ENCODE assay signal across 20 cellular contexts in genomic region chr15:40232625-40233070, GRCh38. TPM values are rescaled to one million over a fixed set of nuclear protein-coding genes. Genes with fewer than 3 reads are reported as not detected.
A peak's percentile ranks its signal among the peaks of the same experiment; 100 is the strongest.
DNase-seq lines count a peak whose midpoint lies in the region; ATAC-seq and TF ChIP-seq lines count a peak whose summit lies in the region.
"Had no signal": no experiment of that assay in that cellular context is flagged by ENCODE, and none has a peak within 500 bp of the region (broad histone marks: within the 10 kb centered on the region; RNA-seq: fewer than 3 reads in every experiment).

No MANE protein-coding gene starts in this region.

- no peaks in the 10 kb centered on the region for H3K27me3 ChIP-seq in Karpas-422 (ENCODE audit: low read length)

- no peaks in the 10 kb centered on the region for H3K27me3 Mint-ChIP-seq in WTC11 (ENCODE audit: low read depth)

- no peaks in the 10 kb centered on the region for H3K9me2 ChIP-seq in Karpas-422 (replicated peaks; ENCODE audit: insufficient read depth, low read length)

- H3K27ac Mint-ChIP-seq in WTC11 = peak overlapping the region; percentile 63
- H3K27ac Mint-ChIP-seq: activated T-cell treated with anti-CD3 and anti-CD28 coated beads, Interleukin-2, amount 50 U/mL, for 72 hours; stimulated activated effector memory CD8-positive, alpha-beta T cell treated with anti-CD3 and anti-CD28 coated beads, Interleukin-12 subunit alpha, Interleukin-12 subunit beta, amount 100 ng/mL, for 72 hours; T-cell had no signal

- peaks cover 20% of the 10 kb centered on the region for H3K36me3 Mint-ChIP-seq in WTC11
- H3K36me3 Mint-ChIP-seq: stimulated activated effector memory CD8-positive, alpha-beta T cell treated with anti-CD3 and anti-CD28 coated beads, Interleukin-12 subunit alpha, Interleukin-12 subunit beta, amount 100 ng/mL, for 72 hours; T-cell had no signal

- H3K27ac ChIP-seq in Karpas-422 (ENCODE audit: low read length) = no peak overlapping the region

- H3K4me1 Mint-ChIP-seq in WTC11 = no peaks in the 10 kb centered on the region
- H3K4me1 Mint-ChIP-seq: stimulated activated effector memory CD8-positive, alpha-beta T cell treated with anti-CD3 and anti-CD28 coated beads, Interleukin-12 subunit alpha, Interleukin-12 subunit beta, amount 100 ng/mL, for 72 hours; T-cell had no signal

- H3K9me3 Mint-ChIP-seq in WTC11 = no peaks in the 10 kb centered on the region
- H3K9me3 Mint-ChIP-seq: activated T-cell treated with anti-CD3 and anti-CD28 coated beads, Interleukin-2, amount 50 U/mL, for 72 hours; stimulated activated effector memory CD8-positive, alpha-beta T cell treated with anti-CD3 and anti-CD28 coated beads, Interleukin-12 subunit alpha, Interleukin-12 subunit beta, amount 100 ng/mL, for 72 hours; T-cell had no signal

- no peak overlapping the region for H3K4me3 ChIP-seq in Karpas-422 (ENCODE audit: low read length)
- H3K4me3 ChIP-seq in fibroblast of villous mesenchyme (ENCODE audit: low read depth, low read length) = no peak overlapping the region

- CTCF ChIA-PET in WTC11 (lab: Charles Lee) = interaction anchor here (0.9 to 21.7 kb wide), 3 partner anchors 41 to 77 kb away, joined by 3 to 273 read pairs (median 15); no protein-coding TSS in a partner anchor

- H3K36me3 ChIP-seq in Karpas-422 (ENCODE audit: insufficient read depth, low read length) = no peaks in the 10 kb centered on the region

- H3K4me3 Mint-ChIP-seq in WTC11 = no peak overlapping the region
- H3K4me3 Mint-ChIP-seq: activated T-cell treated with anti-CD3 and anti-CD28 coated beads, Interleukin-2, amount 50 U/mL, for 72 hours; stimulated activated effector memory CD8-positive, alpha-beta T cell treated with anti-CD3 and anti-CD28 coated beads, Interleukin-12 subunit alpha, Interleukin-12 subunit beta, amount 100 ng/mL, for 72 hours; T-cell had no signal

- H4K20me1 ChIP-seq in Karpas-422 (ENCODE audit: insufficient read depth, low read depth, low read length) = no peaks in the 10 kb centered on the region

- H3K4me2 ChIP-seq in Karpas-422 (ENCODE audit: low read depth, low read length, poor library complexity, severe bottlenecking) = no peak overlapping the region

- peak; percentile 15; the same call in 1 of the 2 replicates for ATAC-seq in WTC11
- ATAC-seq in HG03521 (IDR thresholded peaks at IDR 0.05; ENCODE audit: unreplicated experiment) = no peak
- no peak for ATAC-seq in HG03039 (IDR thresholded peaks at IDR 0.05; ENCODE audit: unreplicated experiment)
- ATAC-seq: stimulated activated effector memory CD8-positive, alpha-beta T cell treated with anti-CD3 and anti-CD28 coated beads, Interleukin-12 subunit alpha, Interleukin-12 subunit beta, amount 100 ng/mL, for 72 hours; T-cell had no signal

- no peak overlapping the region for H2AFZ ChIP-seq in Karpas-422 (ENCODE audit: low read length)

- no peaks in the 10 kb centered on the region for H3K9me3 ChIP-seq in Karpas-422 (ENCODE audit: low read length)

- DNase-seq in AG08396 (ENCODE audit: low spot score) (peak; percentile 29), Karpas-422 (peak; percentile 42), WTC11 (ENCODE audit: low spot score) (no peak), fibroblast of villous mesenchyme (ENCODE audit: low read depth) (peak; percentile 4), inferior parietal cortex (ENCODE audit: extremely low spot score) (no peak), NCI-H526 (lab: John Stamatoyannopoulos, UW) (no peak)
- DNase-seq: activated CD4-positive, alpha-beta T cell treated with anti-CD3 and anti-CD28 coated beads, Interleukin-2, amount 50 U/mL, for 1 hour; activated T-cell treated with anti-CD3 and anti-CD28 coated beads, Interleukin-2, amount 50 U/mL, for 72 hours; dermis blood vessel endothelial cell; KG1; kidney; NCI-H2081 treated with DMSO at 0.1 percent for 48 hours; stimulated activated CD4-positive, alpha-beta T cell treated with anti-CD3 and anti-CD28 coated beads, Interleukin-2, amount 100 ng/mL, for 48 hours; T-cell had no signal

- POLR2A ChIA-PET in WTC11 (lab: Charles Lee) = no interaction called here

- H3K9ac ChIP-seq in Karpas-422 (ENCODE audit: low read length) = no peak overlapping the region

- peaks cover 28% of the 10 kb centered on the region for H3K4me1 ChIP-seq in Karpas-422 (ENCODE audit: low read length)

- TF ChIP-seq CTCF in WTC11 (IDR thresholded peaks at IDR 0.05) = no peak
- no peak for TF ChIP-seq CTCF in fibroblast of villous mesenchyme (IDR thresholded peaks at IDR 0.05; ENCODE audit: insufficient read depth, low read depth, low read length)

- H3K79me2 ChIP-seq in Karpas-422 (ENCODE audit: low read length) = no peaks in the 10 kb centered on the region

TF ChIP-seq in WTC11, 78 proteins besides CTCF, POLR2A, EP300 and RAD21:
- TF ChIP-seq CBFB (CRISPR knock-in tag; IDR thresholded peaks at IDR 0.05; ENCODE audit: low read depth) = no peak
- no peak for TF ChIP-seq JUN (CRISPR knock-in tag; IDR thresholded peaks at IDR 0.05)
- TF ChIP-seq, protein P1, sequence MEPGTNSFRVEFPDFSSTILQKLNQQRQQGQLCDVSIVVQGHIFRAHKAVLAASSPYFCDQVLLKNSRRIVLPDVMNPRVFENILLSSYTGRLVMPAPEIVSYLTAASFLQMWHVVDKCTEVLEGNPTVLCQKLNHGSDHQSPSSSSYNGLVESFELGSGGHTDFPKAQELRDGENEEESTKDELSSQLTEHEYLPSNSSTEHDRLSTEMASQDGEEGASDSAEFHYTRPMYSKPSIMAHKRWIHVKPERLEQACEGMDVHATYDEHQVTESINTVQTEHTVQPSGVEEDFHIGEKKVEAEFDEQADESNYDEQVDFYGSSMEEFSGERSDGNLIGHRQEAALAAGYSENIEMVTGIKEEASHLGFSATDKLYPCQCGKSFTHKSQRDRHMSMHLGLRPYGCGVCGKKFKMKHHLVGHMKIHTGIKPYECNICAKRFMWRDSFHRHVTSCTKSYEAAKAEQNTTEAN (CRISPR knock-in tag; IDR thresholded peaks at IDR 0.05) = no peak

RNA-seq across cellular contexts. Expression of gene PAK6, which starts 6.2 kb away (rescaled TPM):
- 0.45 and 0.69 TPM in 2 replicates for total RNA-seq in Karpas-422 (2014; rRNA removed; shearing (Covaris generic); ENCODE audit: low replicate concordance)
- 8.7 to 11.7 TPM (median 9.6 TPM) in 3 replicates for total RNA-seq in WTC11 (2021)
- under 0.01 TPM in 2 replicates for total RNA-seq in fibroblast of villous mesenchyme
- total RNA-seq: dermis blood vessel endothelial cell, glomerular endothelial cell had no signal

RNA-seq across cellular contexts. Expression of gene ANKRD63, which starts 50.2 kb away (rescaled TPM):
- total RNA-seq in Karpas-422 (2014; rRNA removed; shearing (Covaris generic); ENCODE audit: low replicate concordance) = not detected in 2 replicates
- total RNA-seq in WTC11 (2021) (1.2 to 1.7 TPM (median 1.4 TPM) in 3 replicates), fibroblast of villous mesenchyme (not detected in 2 replicates)
- total RNA-seq: activated T-cell treated with anti-CD3 and anti-CD28 coated beads, Interleukin-2, amount 50 U/mL, for 72 hours; dermis blood vessel endothelial cell; kidney; OCI-LY7; urinary bladder had no signal

Comparison
In these comparisons a context has a peak if more than half of its experiments do, and no peak if none do; other contexts are left out.
1. DNase-seq: peak in AG08396 (single experiment), Karpas-422 (single experiment) and fibroblast of villous mesenchyme (single experiment); none in WTC11 (single experiment), inferior parietal cortex (single experiment) and NCI-H526 (0 of 2).